Comparison of ENCODE assay signal across 18 cellular contexts in genomic region chr3:38276917-38277630, GRCh38. TPM values are rescaled to one million over a fixed set of nuclear protein-coding genes. Genes with fewer than 3 reads are reported as not detected.
DNase-seq lines count a peak whose midpoint lies in the region; ATAC-seq and TF ChIP-seq lines count a peak whose summit lies in the region.
"Had no signal": no experiment of that assay in that cellular context is flagged by ENCODE, and none has a peak within 500 bp of the region (broad histone marks: within the 10 kb centered on the region; RNA-seq: fewer than 3 reads in every experiment).

No MANE protein-coding gene starts in this region.

- no peaks in the 10 kb centered on the region for H3K36me3 Mint-ChIP-seq in T-helper 17 cell (ENCODE audit: low read depth)
- peaks cover 0 to 4% of the 10 kb centered on the region in 2 donors for H3K36me3 Mint-ChIP-seq in activated naive CD4-positive, alpha-beta T cell treated with anti-CD3 and anti-CD28 coated beads, Interleukin-2, amount 50 U/mL, for 72 hours

- no peaks in the 10 kb centered on the region for H3K27me3 Mint-ChIP-seq in T-helper 17 cell
- H3K27me3 Mint-ChIP-seq: CD4-positive, alpha-beta T cell had no signal

- no peaks in the 10 kb centered on the region for H3K36me3 ChIP-seq in neutrophil
- H3K36me3 ChIP-seq: HAP-1 had no signal

- peak; percentile 12 for DNase-seq in GM13976 (ENCODE audit: low spot score)
- DNase-seq in T-helper 17 cell: no peak
- no peak for DNase-seq in activated naive CD4-positive, alpha-beta T cell treated with Interleukin-2 at 50 U/mL for 16 hours
- DNase-seq in activated naive CD4-positive, alpha-beta T cell treated with anti-CD3 and anti-CD28 coated beads, Interleukin-2, amount 50 U/mL, for 72 hours (ENCODE audit: low spot score in 2 of 2): no peak
- no peak for DNase-seq in foreskin melanocyte
- DNase-seq: ACHN; AML-193; Caco-2; CD4-positive, alpha-beta T cell; DMS153; DMS79; GDM1 had no signal

- ATAC-seq in T-helper 17 cell: no peak
- no peak for ATAC-seq in activated naive CD4-positive, alpha-beta T cell treated with anti-CD3 and anti-CD28 coated beads, Interleukin-2, amount 50 U/mL, for 72 hours

- in situ Hi-C loops in GM13976 (cut with MboI; ENCODE audit: low sequenced_read_pairs, unreplicated experiment): no loop called here

- H3K9me3 ChIP-seq in T-helper 17 cell (ENCODE audit: control insufficient read depth, low read length, poor library complexity, severe bottlenecking) (no peaks in the 10 kb centered on the region), neutrophil (no peaks in the 10 kb centered on the region)
- H3K9me3 ChIP-seq: Caco-2, HAP-1 had no signal

- no peaks in the 10 kb centered on the region for H3K27me3 ChIP-seq in neutrophil

- TF ChIP-seq CTCF in GM13976 (IDR thresholded peaks at IDR 0.05; ENCODE audit: borderline replicate concordance, control extremely low read depth, extremely low read depth, insufficient read depth, missing control alignments): no peak
- no peak for TF ChIP-seq CTCF in neutrophil (IDR thresholded peaks at IDR 0.05)

- H3K4me1 Mint-ChIP-seq in T-helper 17 cell: peaks cover 2% of the 10 kb centered on the region

- H3K4me3 ChIP-seq in neutrophil (ENCODE audit: low read depth in 1 of 2, low read length in 1 of 2): no peak overlapping the region
- H3K4me3 ChIP-seq: HAP-1 had no signal

- peak overlapping the region; percentile 43 for H3K27ac Mint-ChIP-seq in T-helper 17 cell
- peak overlapping the region in 1 of 2 donors; percentile 9 for H3K27ac Mint-ChIP-seq in activated naive CD4-positive, alpha-beta T cell treated with anti-CD3 and anti-CD28 coated beads, Interleukin-2, amount 50 U/mL, for 72 hours
- H3K27ac Mint-ChIP-seq: CD4-positive, alpha-beta T cell had no signal

- H3K9me3 Mint-ChIP-seq in activated naive CD4-positive, alpha-beta T cell treated with anti-CD3 and anti-CD28 coated beads, Interleukin-2, amount 50 U/mL, for 72 hours: no peaks in the 10 kb centered on the region
- H3K9me3 Mint-ChIP-seq: CD4-positive, alpha-beta T cell had no signal

- H3K4me1 ChIP-seq in neutrophil (ENCODE audit: control insufficient read depth in 1 of 2, insufficient read depth in 1 of 2, low read depth in 1 of 2, low read length in 1 of 2): peaks cover 42 to 44% of the 10 kb centered on the region in 2 experiments
- H3K4me1 ChIP-seq: Caco-2 had no signal

- no peak overlapping the region for H3K4me3 Mint-ChIP-seq in T-helper 17 cell
- H3K4me3 Mint-ChIP-seq: CD4-positive, alpha-beta T cell had no signal

- peak overlapping the region; percentile 5 for H3K27ac ChIP-seq in neutrophil
- H3K27ac ChIP-seq: C4-2B had no signal

RNA-seq across cellular contexts. Expression of gene SLC22A14, which starts 5.0 kb away (rescaled TPM):
- under 1 TPM in 1 of 2 donors, not detected in 1; 0.23 TPM for total RNA-seq in T-helper 17 cell
- total RNA-seq in activated naive CD4-positive, alpha-beta T cell treated with anti-CD3 and anti-CD28 coated beads, Interleukin-2, amount 50 U/mL, for 72 hours: not detected
- total RNA-seq: Daoy, H4, HT-29 had no signal

RNA-seq across cellular contexts. Expression of gene SLC22A13, which starts 11.5 kb away (rescaled TPM):
- under 1 TPM; 0.23 to 0.32 TPM for total RNA-seq in T-helper 17 cell
- 1 to 10 TPM in 1 of 2 donors, under 1 TPM in 1; 0.11 to 1.1 TPM for total RNA-seq in activated naive CD4-positive, alpha-beta T cell treated with anti-CD3 and anti-CD28 coated beads, Interleukin-2, amount 50 U/mL, for 72 hours
